ENCODE assay signal across 18 cellular contexts in genomic region chr5:69212022-69212421, GRCh38. TPM values are rescaled to one million over a fixed set of nuclear protein-coding genes. Genes with fewer than 3 reads are reported as not detected.
DNase-seq lines count a peak whose midpoint lies in the region; ATAC-seq, FAIRE-seq and TF ChIP-seq lines count a peak whose summit lies in the region.
"Had no signal": no experiment of that assay in that cellular context is flagged by ENCODE, and none has a peak within 500 bp of the region (broad histone marks: within the 10 kb centered on the region; RNA-seq: fewer than 3 reads in every experiment).

No MANE protein-coding gene starts in this region.

- no peaks in the 10 kb centered on the region for H3K36me3 Mint-ChIP-seq in CD4-positive, CD25-positive, alpha-beta regulatory T cell
- peaks cover 5% of the 10 kb centered on the region for H3K36me3 Mint-ChIP-seq in T-helper 2 cell treated with Interferon-gamma antibody and Interleukin-4, amounts not matched to agents 5 μg/mL and 100 μg/mL, for 36 hours (ENCODE audit: low read depth)

- TF ChIP-seq CTCF in sigmoid colon (IDR thresholded peaks at IDR 0.05), result no peak
- no peak for TF ChIP-seq CTCF in heart left ventricle (IDR thresholded peaks at IDR 0.05)

- peaks cover 0 to 13% (median 5%) of the 10 kb centered on the region in 4 donors for H3K4me1 Mint-ChIP-seq in CD4-positive, CD25-positive, alpha-beta regulatory T cell
- H3K4me1 Mint-ChIP-seq in T-helper 2 cell treated with Interferon-gamma antibody and Interleukin-4, amounts not matched to agents 5 μg/mL and 100 μg/mL, for 36 hours (ENCODE audit: low read depth), result peaks cover 7% of the 10 kb centered on the region

- no peaks in the 10 kb centered on the region for H3K9me3 Mint-ChIP-seq in CD4-positive, CD25-positive, alpha-beta regulatory T cell
- no peaks in the 10 kb centered on the region for H3K9me3 Mint-ChIP-seq in T-helper 2 cell treated with Interferon-gamma antibody and Interleukin-4, amounts not matched to agents 5 μg/mL and 100 μg/mL, for 36 hours

- H3K27ac Mint-ChIP-seq in CD4-positive, CD25-positive, alpha-beta regulatory T cell, result peak overlapping the region; percentile 36 to 82 (median 78)
- H3K27ac Mint-ChIP-seq in T-helper 2 cell treated with Interferon-gamma antibody and Interleukin-4, amounts not matched to agents 5 μg/mL and 100 μg/mL, for 36 hours, result peak overlapping the region; percentile 10

- H3K4me3 ChIP-seq in CD4-positive, CD25-positive, alpha-beta regulatory T cell (ENCODE audit: low read depth, low read length), result peak overlapping the region; percentile 30
- no peak overlapping the region for H3K4me3 ChIP-seq in sigmoid colon
- no peak overlapping the region for H3K4me3 ChIP-seq in heart left ventricle
- H3K4me3 ChIP-seq: HAP-1 had no signal

- ATAC-seq in CD4-positive, CD25-positive, alpha-beta regulatory T cell (ENCODE audit: low read depth in 2 of 2), result peak; percentile 37 to 53
- ATAC-seq in GM21786 (IDR thresholded peaks at IDR 0.05; ENCODE audit: unreplicated experiment), result peak; percentile 48
- no peak for ATAC-seq in heart left ventricle
- ATAC-seq in HG03442 (IDR thresholded peaks at IDR 0.05; ENCODE audit: unreplicated experiment), result no peak
- ATAC-seq: PC-3 had no signal

- intact Hi-C loops in sigmoid colon (cut with DNase I), result no loop called here
- intact Hi-C loops in heart left ventricle (cut with DNase I), result loop anchor here in 3 of 10 donors (5.0 to 10.0 kb wide), 3 partner anchors 35 to 117 kb away; partner anchors contain the start of genes CCNB1 (in 2 of the 3) and SLC30A5 (in 1 of the 3)

- H3K27ac ChIP-seq in CD4-positive, CD25-positive, alpha-beta regulatory T cell (ENCODE audit: insufficient read depth, low read length, poor library complexity, severe bottlenecking), result no peak overlapping the region
- no peak overlapping the region for H3K27ac ChIP-seq in sigmoid colon
- H3K27ac ChIP-seq in heart left ventricle, result no peak overlapping the region
- H3K27ac ChIP-seq: C4-2B had no signal

- peak in 1 of 3 donors; percentile 46 for DNase-seq in CD4-positive, CD25-positive, alpha-beta regulatory T cell
- DNase-seq in GM12891 (ENCODE audit: insufficient read length, low spot score), result no peak
- DNase-seq in T-helper 2 cell treated with Interferon-gamma antibody and Interleukin-4, amounts not matched to agents 5 μg/mL and 100 μg/mL, for 36 hours (ENCODE audit: low spot score), result no peak
- no peak for DNase-seq in sigmoid colon
- DNase-seq in NCI-H1092 treated with DMSO at 0.1 percent for 48 hours (lab: John Stamatoyannopoulos, UW), result no peak
- DNase-seq in heart left ventricle, result no peak
- DNase-seq: DMS 273 treated with DMSO at 0.1 percent for 48 hours, KBM-7, NCI-H1048, NCI-H146, NCI-H2081, NCI-H510A, NCI-H774, PC-3 had no signal

- peak; percentile 65 for FAIRE-seq in GM12891 (lab: Jason Lieb, UNC)

- 75 to 85% methylated on average over 2 of the region's 2 CpGs for WGBS in sigmoid colon, 2 donors
- 87 to 98% (median 91%) methylated on average over 2 of the region's 2 CpGs for WGBS in heart left ventricle, 4 donors

- peak overlapping the region in 3 of 4 donors; percentile 13 to 56 (median 33) for H3K4me3 Mint-ChIP-seq in CD4-positive, CD25-positive, alpha-beta regulatory T cell
- H3K4me3 Mint-ChIP-seq in T-helper 2 cell treated with Interferon-gamma antibody and Interleukin-4, amounts not matched to agents 5 μg/mL and 100 μg/mL, for 36 hours, result no peak overlapping the region

- H3K9me3 ChIP-seq in CD4-positive, CD25-positive, alpha-beta regulatory T cell (ENCODE audit: control insufficient read depth in 2 of 2, low read length in 2 of 2), result no peaks in the 10 kb centered on the region
- H3K9me3 ChIP-seq in sigmoid colon (no peaks in the 10 kb centered on the region), heart left ventricle (no peaks in the 10 kb centered on the region)
- H3K9me3 ChIP-seq: HAP-1 had no signal

- H3K27me3 Mint-ChIP-seq in CD4-positive, CD25-positive, alpha-beta regulatory T cell, result no peaks in the 10 kb centered on the region
- H3K27me3 Mint-ChIP-seq in T-helper 2 cell treated with Interferon-gamma antibody and Interleukin-4, amounts not matched to agents 5 μg/mL and 100 μg/mL, for 36 hours (ENCODE audit: low read depth), result no peaks in the 10 kb centered on the region

- H3K4me1 ChIP-seq in CD4-positive, CD25-positive, alpha-beta regulatory T cell (ENCODE audit: control insufficient read depth, insufficient read depth, low read length, poor library complexity, severe bottlenecking), result no peaks in the 10 kb centered on the region
- H3K4me1 ChIP-seq in sigmoid colon (no peaks in the 10 kb centered on the region), heart left ventricle (peaks cover 0 to 10% (median 2%) of the 10 kb centered on the region in 12 donors)

- no peak for TF ChIP-seq POLR2A in GM12891 (IDR thresholded peaks at IDR 0.05; ENCODE audit: low read depth, low read length)
- no peak for TF ChIP-seq POLR2A in sigmoid colon (IDR thresholded peaks at IDR 0.05)
- TF ChIP-seq POLR2A in heart left ventricle (IDR thresholded peaks at IDR 0.05), result no peak

- no peaks in the 10 kb centered on the region for H3K36me3 ChIP-seq in CD4-positive, CD25-positive, alpha-beta regulatory T cell (ENCODE audit: control insufficient read depth, insufficient read depth, low read length)
- H3K36me3 ChIP-seq in sigmoid colon (no peaks in the 10 kb centered on the region), heart left ventricle (no peaks in the 10 kb centered on the region)

- no peak for TF ChIP-seq EP300 in sigmoid colon (IDR thresholded peaks at IDR 0.05)

- no peaks in the 10 kb centered on the region for H3K27me3 ChIP-seq in CD4-positive, CD25-positive, alpha-beta regulatory T cell (ENCODE audit: control insufficient read depth, insufficient read depth, low read length)
- H3K27me3 ChIP-seq in sigmoid colon (no peaks in the 10 kb centered on the region), heart left ventricle (no peaks in the 10 kb centered on the region)

TF ChIP-seq in GM12891, 5 proteins besides CTCF, POLR2A, EP300 and RAD21:
- TF ChIP-seq TAF1 (IDR thresholded peaks at IDR 0.05; ENCODE audit: low read depth, low read length) (no peak), SPI1 (IDR thresholded peaks at IDR 0.05; ENCODE audit: low read depth, low read length) (no peak), PAX5 (IDR thresholded peaks at IDR 0.05; ENCODE audit: insufficient read depth, low read length, severe bottlenecking) (no peak), POLR2AphosphoS5 (IDR thresholded peaks at IDR 0.05; ENCODE audit: low read depth, low read length) (no peak)

RNA-seq across cellular contexts. Expression of gene CENPH, which starts 22.6 kb away (rescaled TPM):
- total RNA-seq in CD4-positive, CD25-positive, alpha-beta regulatory T cell, result 6.0 TPM
- polyA plus RNA-seq in CD4-positive, CD25-positive, alpha-beta regulatory T cell, result 1 to 10 TPM; 5.6 to 9.3 (median 6.3) TPM
- 33.9 TPM for polyA plus RNA-seq in GM12891 (2012; ENCODE audit: low read depth, missing spikeins)
- total RNA-seq in sigmoid colon (1 to 10 TPM; 1.3 to 3.8 (median 2.6) TPM), heart left ventricle (1 to 10 TPM; 1.1 to 6.9 (median 2.7) TPM)
- polyA plus RNA-seq in sigmoid colon (10 to 100 TPM in 1 of 3 donors, 1 to 10 TPM in 2; 5.4 to 11.3 (median 5.8) TPM), heart left ventricle (1 to 10 TPM; 2.0 to 3.8 TPM)

RNA-seq across cellular contexts. Expression of gene CDK7, which starts 22.7 kb away (rescaled TPM):
- total RNA-seq in CD4-positive, CD25-positive, alpha-beta regulatory T cell, result 23.6 TPM
- polyA plus RNA-seq in CD4-positive, CD25-positive, alpha-beta regulatory T cell, result 10 to 100 TPM; 24.9 to 34.9 (median 29.7) TPM
- polyA plus RNA-seq in GM12891 (2012; ENCODE audit: low read depth, missing spikeins), result 43.2 TPM
- total RNA-seq in sigmoid colon (10 to 100 TPM in 3 of 4 donors, 1 to 10 TPM in 1; 7.2 to 18.5 (median 13.8) TPM), heart left ventricle (10 to 100 TPM in 7 of 9 donors, 1 to 10 TPM in 2; 9.6 to 23.1 (median 14.5) TPM)
- polyA plus RNA-seq in sigmoid colon (10 to 100 TPM; 23.4 to 35.1 (median 25.8) TPM), heart left ventricle (10 to 100 TPM; 11.6 to 21.1 TPM)

RNA-seq across cellular contexts. Expression of gene CCNB1, which starts 45.1 kb away (rescaled TPM):
- 3.9 TPM for total RNA-seq in CD4-positive, CD25-positive, alpha-beta regulatory T cell
- polyA plus RNA-seq in CD4-positive, CD25-positive, alpha-beta regulatory T cell, result 10 to 100 TPM in 1 of 4 donors, 1 to 10 TPM in 3; 5.3 to 10.2 (median 8.7) TPM
- 116 TPM for polyA plus RNA-seq in GM12891 (2012; ENCODE audit: low read depth, missing spikeins)
- total RNA-seq in sigmoid colon (1 to 10 TPM; 2.3 to 3.6 (median 2.5) TPM), heart left ventricle (10 to 100 TPM in 1 of 9 donors, 1 to 10 TPM in 8; 1.3 to 22.9 (median 3.8) TPM)
- polyA plus RNA-seq in sigmoid colon (10 to 100 TPM; 13.2 to 68.1 (median 19.7) TPM), heart left ventricle (1 to 10 TPM; 1.4 to 3.6 TPM)

Comparison
In these comparisons a context has a peak if more than half of its experiments do, and no peak if none do; other contexts are left out.
1. ATAC-seq: peak in CD4-positive, CD25-positive, alpha-beta regulatory T cell (2 of 2) and GM21786 (single experiment); none in heart left ventricle (0 of 4) and HG03442 (single experiment).